ENCODE assay signal across 20 cellular contexts in genomic region chr1:160129046-160129445, GRCh38. TPM values are rescaled to one million over a fixed set of nuclear protein-coding genes. Genes with fewer than 3 reads are reported as not detected.
DNase-seq lines count a peak whose midpoint lies in the region; ATAC-seq, FAIRE-seq and TF ChIP-seq lines count a peak whose summit lies in the region.
"Had no signal": no experiment of that assay in that cellular context is flagged by ENCODE, and none has a peak within 500 bp of the region (broad histone marks: within the 10 kb centered on the region; RNA-seq: fewer than 3 reads in every experiment).

No MANE protein-coding gene starts in this region.

- no peak overlapping the region for H3K27ac Mint-ChIP-seq in nephron progenitor cell
- H3K27ac Mint-ChIP-seq: activated naive CD4-positive, alpha-beta T cell treated with anti-CD3 and anti-CD28 coated beads for 36 hours had no signal

- H3K27me3 ChIP-seq in H7 (ENCODE audit: control insufficient read depth, insufficient read depth, low read length) (no peaks in the 10 kb centered on the region), ascending aorta (no peaks in the 10 kb centered on the region)
- H3K27me3 ChIP-seq: tibial nerve had no signal

- no peaks in the 10 kb centered on the region for H3K9me3 Mint-ChIP-seq in nephron progenitor cell
- H3K9me3 Mint-ChIP-seq: activated naive CD4-positive, alpha-beta T cell treated with anti-CD3 and anti-CD28 coated beads for 36 hours; central memory CD8-positive, alpha-beta T cell had no signal

- H3K27me3 Mint-ChIP-seq in nephron progenitor cell (ENCODE audit: low read depth, poor library complexity): peaks cover 6% of the 10 kb centered on the region

- H3K9ac ChIP-seq in kidney (ENCODE audit: low read length in 2 of 2): no peak overlapping the region

- DNase-seq in H7 (peak; percentile 7), ascending aorta (ENCODE audit: low spot score in 2 of 2) (no peak), kidney (peak; percentile 12), nephron progenitor cell (no peak), SIG-M5 (lab: John Stamatoyannopoulos, UW) (no peak)
- DNase-seq: activated CD4-positive, alpha-beta T cell treated with anti-CD3 and anti-CD28 coated beads for 1 hour; activated CD8-positive, alpha-beta memory T cell treated with anti-CD3 and anti-CD28 coated beads, Interleukin-2, amount 50 U/mL, for 48 hours; activated naive CD4-positive, alpha-beta T cell treated with anti-CD3 and anti-CD28 coated beads for 36 hours; GOT3; NCI-H526; T-helper 1 cell had no signal

- H3K4me1 ChIP-seq in ascending aorta: peaks cover 10 to 34% of the 10 kb centered on the region in 2 donors
- H3K4me1 ChIP-seq in kidney (ENCODE audit: control insufficient read depth in 1 of 2, insufficient read depth in 1 of 2, low read depth in 1 of 2, low read length in 2 of 2): no peaks in the 10 kb centered on the region
- H3K4me1 ChIP-seq: prostate gland had no signal

- H3K27ac ChIP-seq in ascending aorta: peak overlapping the region; percentile 58 to 86
- no peak overlapping the region for H3K27ac ChIP-seq in kidney (ENCODE audit: low read depth in 2 of 2, low read length in 2 of 2)
- H3K27ac ChIP-seq in temporal lobe (ENCODE audit: low read depth, low read length): peak overlapping the region; percentile 69
- H3K27ac ChIP-seq: prostate gland had no signal

- intact Hi-C loops in ascending aorta (cut with DNase I) (no loop called here), kidney (cut with DNase I) (no loop called here)

- H3K4me3 Mint-ChIP-seq in nephron progenitor cell: no peak overlapping the region
- H3K4me3 Mint-ChIP-seq: activated naive CD4-positive, alpha-beta T cell treated with anti-CD3 and anti-CD28 coated beads for 36 hours; central memory CD8-positive, alpha-beta T cell had no signal

- FAIRE-seq in kidney (lab: Jason Lieb, UNC): no peak
- FAIRE-seq: endometrium, K562, keratinocyte, RCC 7860 had no signal

- H3K36me3 ChIP-seq in H7 (replicated peaks; ENCODE audit: control insufficient read depth, insufficient read depth, low read length) (peaks cover 7% of the 10 kb centered on the region), ascending aorta (peaks cover 27 to 65% of the 10 kb centered on the region in 2 donors), kidney (ENCODE audit: control insufficient read depth in 1 of 2, insufficient read depth in 2 of 2, low read length in 2 of 2) (no peaks in the 10 kb centered on the region)
- H3K36me3 ChIP-seq: prostate gland had no signal

- no peak for ATAC-seq in HG02840 (IDR thresholded peaks at IDR 0.05; ENCODE audit: low FRiP score, unreplicated experiment)
- ATAC-seq: K562 had no signal

- H3K36me3 Mint-ChIP-seq in nephron progenitor cell (ENCODE audit: low read depth): peaks cover 34% of the 10 kb centered on the region

- H3K4me1 Mint-ChIP-seq in nephron progenitor cell: peaks cover 19% of the 10 kb centered on the region
- H3K4me1 Mint-ChIP-seq: central memory CD8-positive, alpha-beta T cell had no signal

- H3K9me3 ChIP-seq in ascending aorta (no peaks in the 10 kb centered on the region), kidney (ENCODE audit: control insufficient read depth in 1 of 2, low read length in 2 of 2) (no peaks in the 10 kb centered on the region)
- H3K9me3 ChIP-seq: prostate gland, tibial nerve had no signal

- H3K4me3 ChIP-seq in H7 (ENCODE audit: insufficient read depth, low read depth, low read length): no peak overlapping the region
- no peak overlapping the region for H3K4me3 ChIP-seq in ascending aorta
- H3K4me3 ChIP-seq in kidney (ENCODE audit: low read length in 2 of 2): no peak overlapping the region
- H3K4me3 ChIP-seq: K562, prostate gland, tibial nerve had no signal

- TF ChIP-seq CTCF in ascending aorta (IDR thresholded peaks at IDR 0.05) (no peak), kidney (IDR thresholded peaks at IDR 0.05; ENCODE audit: borderline replicate concordance, extremely low read depth, insufficient read depth) (no peak), nephron progenitor cell (IDR thresholded peaks at IDR 0.05) (no peak)

RNA-seq across cellular contexts. Expression of gene ATP1A2, which starts 13.5 kb away (rescaled TPM):
- total RNA-seq in H7 (2014; rRNA removed; shearing (Covaris generic)): 14.5 and 25.0 TPM in 2 replicates
- total RNA-seq in ascending aorta (316 TPM), kidney (4.1 TPM), temporal lobe (93.2 TPM)
- polyA plus RNA-seq in kidney (ENCODE audit: insufficient read depth, low read depth, low replicate concordance): 5.5 TPM
- total RNA-seq: activated naive CD4-positive, alpha-beta T cell treated with anti-CD3 and anti-CD28 coated beads for 36 hours had no signal
- polyA plus RNA-seq: keratinocyte had no signal

RNA-seq across cellular contexts. Expression of gene ATP1A4, which starts 22.4 kb away (rescaled TPM):
- total RNA-seq in H7 (2014; rRNA removed; shearing (Covaris generic)): 0.73 and 0.74 TPM in 2 replicates
- not detected for total RNA-seq in ascending aorta
- 0.19 TPM for total RNA-seq in kidney
- polyA plus RNA-seq in kidney (ENCODE audit: insufficient read depth, low read depth, low replicate concordance): not detected
- total RNA-seq in temporal lobe: under 0.01 TPM
- total RNA-seq: activated naive CD4-positive, alpha-beta T cell treated with anti-CD3 and anti-CD28 coated beads for 36 hours; K562 had no signal
- polyA plus RNA-seq: keratinocyte had no signal

RNA-seq across cellular contexts. Expression of gene IGSF8, which starts 30.6 kb away (rescaled TPM):
- 89.5 and 92.6 TPM in 2 replicates for total RNA-seq in H7 (2014; rRNA removed; shearing (Covaris generic))
- 37.9 TPM for total RNA-seq in ascending aorta
- total RNA-seq in kidney: 40.9 TPM
- 47.0 TPM for polyA plus RNA-seq in kidney (ENCODE audit: insufficient read depth, low read depth, low replicate concordance)
- total RNA-seq in temporal lobe: 43.5 TPM

RNA-seq across cellular contexts. Expression of gene KCNJ9, which starts 47.7 kb away (rescaled TPM):
- total RNA-seq in H7 (2014; rRNA removed; shearing (Covaris generic)): 0.07 TPM in 1 of 2 replicates, not detected in the other
- total RNA-seq in ascending aorta (1.2 TPM), kidney (not detected), temporal lobe (10.6 TPM)
- polyA plus RNA-seq in kidney (ENCODE audit: insufficient read depth, low read depth, low replicate concordance): 0.09 TPM
- total RNA-seq: activated naive CD4-positive, alpha-beta T cell treated with anti-CD3 and anti-CD28 coated beads for 36 hours; K562 had no signal
- polyA plus RNA-seq: K562, keratinocyte had no signal

RNA-seq across cellular contexts. Expression of gene KCNJ10, which starts 59.1 kb away (rescaled TPM):
- 0.07 TPM in 1 of 2 replicates, not detected in the other for total RNA-seq in H7 (2014; rRNA removed; shearing (Covaris generic))
- total RNA-seq in ascending aorta: not detected
- total RNA-seq in kidney: 4.9 TPM
- 57.6 TPM for polyA plus RNA-seq in kidney (ENCODE audit: insufficient read depth, low read depth, low replicate concordance)
- 5.9 TPM for total RNA-seq in temporal lobe
- total RNA-seq: activated naive CD4-positive, alpha-beta T cell treated with anti-CD3 and anti-CD28 coated beads for 36 hours; K562; prostate gland had no signal
- polyA plus RNA-seq: keratinocyte had no signal

Comparison
In these comparisons a context has a peak if more than half of its experiments do, and no peak if none do; other contexts are left out.
1. DNase-seq: peak in H7 (single experiment) and kidney (single experiment); none in ascending aorta (0 of 2), nephron progenitor cell (single experiment) and SIG-M5 (single experiment).
2. H3K27ac ChIP-seq: peak in ascending aorta (2 of 2) and temporal lobe (single experiment); none in kidney (0 of 2).